Comparison of ENCODE assay signal across 26 cellular contexts in genomic region chr2:236951830-236952475, GRCh38.
"Had no signal": no experiment of that assay in that cellular context is flagged by ENCODE, and none has a peak within 500 bp of the region (broad histone marks: within the 10 kb centered on the region; RNA-seq: fewer than 3 reads in every experiment).

No MANE protein-coding gene starts in this region.

- ATAC-seq: esophagus mucosa; gastrocnemius medialis; mucosa of descending colon; natural killer cell treated with Interleukin-12 subunit alpha and Interleukin-12 subunit beta and Interleukin-15 and Interleukin-18, amount 100 ng/mL, for 72 hours; pancreas; stimulated activated memory B cell treated with anti-CD40 and anti-IgM and Interleukin-4, amounts not matched to agents 10 μg/mL and 1 μg/mL and 100 μg/mL, for 72 hours had no signal

- DNase-seq: cortex of kidney; effector CD4-positive, alpha-beta T cell; foreskin fibroblast; gastrocnemius medialis; head of caudate nucleus; mucosa of descending colon; naive B cell; pancreas; retina; stimulated activated CD4-positive, alpha-beta T cell treated with anti-CD3 and anti-CD28 coated beads, Interleukin-2, amount 100 ng/mL, for 24 hours; stimulated activated CD4-positive, alpha-beta T cell treated with anti-CD3 and anti-CD28 coated beads, Interleukin-4, amount 100 ng/mL, for 24 hours; transverse colon had no signal

- H3K4me1 Mint-ChIP-seq: naive B cell; stimulated activated memory B cell treated with anti-CD40 and anti-IgM and Interleukin-4, amounts not matched to agents 10 μg/mL and 1 μg/mL and 100 μg/mL, for 72 hours had no signal

- FAIRE-seq: keratinocyte, pancreas had no signal

- H3K27me3 ChIP-seq: gastrocnemius medialis, neutrophil, pancreas, sigmoid colon, suprapubic skin, transverse colon, vagina had no signal

- H3K9me3 ChIP-seq: gastrocnemius medialis, neutrophil, pancreas, sigmoid colon, transverse colon, vagina had no signal

- H3K4me3 Mint-ChIP-seq: memory B cell; mesothelial cell of epicardium; naive B cell; natural killer cell treated with Interleukin-12 subunit alpha and Interleukin-12 subunit beta and Interleukin-15 and Interleukin-18, amount 100 ng/mL, for 72 hours; neural crest cell; stimulated activated memory B cell treated with anti-CD40 and anti-IgM and Interleukin-4, amounts not matched to agents 10 μg/mL and 1 μg/mL and 100 μg/mL, for 72 hours; stimulated activated naive CD8-positive, alpha-beta T cell treated with anti-CD3 and anti-CD28 coated beads, Interleukin-15, Interleukin-2, amounts not matched to agents 100 ng/mL and 50 ng/mL, for 24 hours had no signal

- H3K36me3 ChIP-seq: gastrocnemius medialis, neutrophil, pancreas, sigmoid colon, suprapubic skin, transverse colon, vagina had no signal

- H3K27ac Mint-ChIP-seq: memory B cell; mesothelial cell of epicardium; natural killer cell treated with Interleukin-12 subunit alpha and Interleukin-12 subunit beta and Interleukin-15 and Interleukin-18, amount 100 ng/mL, for 72 hours; stimulated activated memory B cell treated with anti-CD40 and anti-IgM and Interleukin-4, amounts not matched to agents 10 μg/mL and 1 μg/mL and 100 μg/mL, for 72 hours; stimulated activated naive CD8-positive, alpha-beta T cell treated with anti-CD3 and anti-CD28 coated beads, Interleukin-15, Interleukin-2, amounts not matched to agents 100 ng/mL and 50 ng/mL, for 24 hours had no signal

- H3K36me3 Mint-ChIP-seq: memory B cell; naive B cell; stimulated activated memory B cell treated with anti-CD40 and anti-IgM and Interleukin-4, amounts not matched to agents 10 μg/mL and 1 μg/mL and 100 μg/mL, for 72 hours had no signal

- H3K4me3 ChIP-seq: gastrocnemius medialis, lung, mucosa of descending colon, pancreas, sigmoid colon, suprapubic skin, transverse colon, vagina had no signal

- H3K27ac ChIP-seq: epithelial cell of prostate, gastrocnemius medialis, neutrophil, pancreas, sigmoid colon, suprapubic skin, transverse colon, vagina had no signal

- H3K4me1 ChIP-seq: gastrocnemius medialis, pancreas, sigmoid colon, transverse colon, vagina had no signal
